8 cellular contexts compared by ENCODE assay signal in genomic region chrX:70455366-70456202, GRCh38.
DNase-seq lines count a peak whose midpoint lies in the region; ATAC-seq and TF ChIP-seq lines count a peak whose summit lies in the region.

No MANE protein-coding gene starts in this region.

- peaks cover 18 to 25% of the 10 kb centered on the region in 2 donors for H3K4me1 ChIP-seq in duodenal mucosa (ENCODE audit: control insufficient read depth in 1 of 2, insufficient read depth in 2 of 2, low read length in 2 of 2)

- peak overlapping the region; percentile 91 to 95 for H3K9ac ChIP-seq in duodenal mucosa (ENCODE audit: low read depth in 1 of 2, low read length in 2 of 2)

- H3K4me1 Mint-ChIP-seq in nephron: peaks cover 32% of the 10 kb centered on the region

- H3K27ac ChIP-seq in duodenal mucosa (ENCODE audit: low read depth, low read length): peak overlapping the region; percentile 87

- peaks cover 21% of the 10 kb centered on the region for H3K36me3 Mint-ChIP-seq in nephron (ENCODE audit: low read depth)

- TF ChIP-seq CTCF in nephron (IDR thresholded peaks at IDR 0.05; ENCODE audit: unreplicated experiment in 3 of 3): no peak

- H3K27ac Mint-ChIP-seq in nephron: peak overlapping the region; percentile 61 to 97 (median 63)

- H3K9me3 Mint-ChIP-seq in nephron: peaks cover 7% of the 10 kb centered on the region

- no peaks in the 10 kb centered on the region for H3K9me3 ChIP-seq in duodenal mucosa (ENCODE audit: control insufficient read depth in 1 of 2, low read length in 2 of 2)

- peak overlapping the region; percentile 79 to 84 for H3K4me3 ChIP-seq in duodenal mucosa (ENCODE audit: low read depth in 1 of 2, low read length in 2 of 2)

- H3K27me3 ChIP-seq in duodenal mucosa (ENCODE audit: control insufficient read depth in 1 of 2, insufficient read depth in 2 of 2, low read length in 2 of 2): no peaks in the 10 kb centered on the region

- DNase-seq in NCI-H2171 treated with DMSO at 0.1 percent for 48 hours (lab: John Stamatoyannopoulos, UW): peak; percentile 30
- DNase-seq in NCI-H2171 (lab: John Stamatoyannopoulos, UW): no peak
- peak; percentile 26 to 59 for DNase-seq in NCI-H526 (lab: John Stamatoyannopoulos, UW)
- no peak for DNase-seq in superior temporal gyrus (ENCODE audit: extremely low spot score)

- no peaks in the 10 kb centered on the region for H3K27me3 Mint-ChIP-seq in nephron (ENCODE audit: low read depth)

- H3K4me3 Mint-ChIP-seq in nephron: peak overlapping the region; percentile 89 to 95 (median 91)

- H3K36me3 ChIP-seq in duodenal mucosa (ENCODE audit: control insufficient read depth in 1 of 2, insufficient read depth in 2 of 2, low read length in 2 of 2): no peaks in the 10 kb centered on the region

- ATAC-seq in HG02840 (IDR thresholded peaks at IDR 0.05; ENCODE audit: low FRiP score, unreplicated experiment): no peak
- no peak for ATAC-seq in HG03175 (IDR thresholded peaks at IDR 0.05; ENCODE audit: unreplicated experiment)

Comparison
In these comparisons a context has a peak if more than half of its experiments do, and no peak if none do; other contexts are left out.
1. DNase-seq: peak in NCI-H2171 treated with DMSO at 0.1 percent for 48 hours (single experiment) and NCI-H526 (2 of 2); none in NCI-H2171 (single experiment) and superior temporal gyrus (single experiment).